ENCODE assay signal across 10 cellular contexts in the genomic region with DNA sequence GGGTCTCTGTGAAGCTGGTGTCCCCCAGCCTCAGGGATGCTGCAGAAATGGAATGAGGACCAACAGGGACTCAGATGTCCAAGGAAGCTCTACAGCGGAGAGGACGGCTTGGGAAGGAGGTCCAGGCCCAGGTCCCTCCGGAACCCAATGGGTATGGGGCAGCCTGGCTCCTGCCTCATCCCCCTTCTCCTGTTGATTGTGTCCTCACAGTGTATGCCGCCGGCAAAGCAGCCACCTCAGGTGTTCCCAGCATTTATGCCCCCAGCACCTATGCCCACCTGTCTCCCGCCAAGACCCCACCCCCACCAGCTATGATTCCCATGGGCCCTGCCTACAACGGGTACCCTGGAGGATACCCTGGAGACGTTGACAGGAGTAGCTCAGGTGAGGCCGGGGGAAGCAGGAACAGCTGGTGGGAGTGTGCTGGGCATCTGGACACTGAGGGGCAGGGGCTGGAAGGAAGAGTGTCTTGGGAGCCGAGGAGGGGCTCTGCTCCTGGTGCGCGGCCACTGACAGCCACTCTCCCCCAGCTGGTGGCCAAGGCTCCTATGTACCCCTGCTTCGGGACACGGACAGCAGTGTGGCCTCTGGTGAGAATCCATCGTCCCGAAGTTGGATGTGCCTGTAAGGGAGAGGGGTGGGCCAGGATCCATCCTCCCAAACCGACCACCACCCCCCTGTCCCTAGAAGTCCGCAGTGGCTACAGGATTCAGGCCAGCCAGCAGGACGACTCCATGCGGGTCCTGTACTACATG. TPM values are rescaled to one million over a fixed set of nuclear protein-coding genes. Genes with fewer than 3 reads are reported as not detected.
DNase-seq lines count a peak whose midpoint lies in the region; ATAC-seq and TF ChIP-seq lines count a peak whose summit lies in the region.
"Had no signal": no experiment of that assay in that cellular context is flagged by ENCODE, and none has a peak within 500 bp of the region (broad histone marks: within the 10 kb centered on the region; RNA-seq: fewer than 3 reads in every experiment).

No MANE protein-coding gene starts in this region.

- 79 to 84% methylated on average over 20 of the region's 20 CpGs for WGBS in esophagus, 2 donors
- 61 to 78% (median 71%) methylated on average over 19 to 20 of the region's 20 CpGs for WGBS in ovary, 3 donors

- H3K4me3 ChIP-seq in Caco-2 (ENCODE audit: low read depth, low read length) (no peak overlapping the region), SJSA1 (peak overlapping the region; percentile 85), esophagus (ENCODE audit: low read depth in 1 of 2, low read length in 2 of 2) (peak overlapping the region; percentile 76 to 95), ovary (peak overlapping the region; percentile 73)

- H3K27me3 ChIP-seq in Caco-2 (replicated peaks; ENCODE audit: control insufficient read depth, insufficient read depth, low read length) (no peaks in the 10 kb centered on the region), SJSA1 (replicated peaks) (peaks cover 12% of the 10 kb centered on the region), esophagus (ENCODE audit: control insufficient read depth in 1 of 2, insufficient read depth in 2 of 2, low read length in 2 of 2) (no peaks in the 10 kb centered on the region), ovary (no peaks in the 10 kb centered on the region)

- no peaks in the 10 kb centered on the region for H3K4me1 Mint-ChIP-seq in Caco-2 (ENCODE audit: low read depth, unreplicated experiment)

- H3K36me3 ChIP-seq in Caco-2 (ENCODE audit: control insufficient read depth, insufficient read depth, low read length) (peaks cover 11% of the 10 kb centered on the region), SJSA1 (peaks cover 28% of the 10 kb centered on the region), esophagus (ENCODE audit: control insufficient read depth in 2 of 2, insufficient read depth in 2 of 2, low read length in 1 of 2) (peaks cover under 1 to 20% of the 10 kb centered on the region in 2 donors), ovary (no peaks in the 10 kb centered on the region)

- POLR2A ChIA-PET in Caco-2 (lab: Charles Lee), result no interaction called here

- H3K9me3 ChIP-seq in Caco-2, result no peaks in the 10 kb centered on the region
- H3K9me3 ChIP-seq in SJSA1 (replicated peaks), result no peaks in the 10 kb centered on the region
- no peaks in the 10 kb centered on the region for H3K9me3 ChIP-seq in esophagus (ENCODE audit: control insufficient read depth in 2 of 2, insufficient read depth in 1 of 2, low read depth in 1 of 2, low read length in 1 of 2)
- no peaks in the 10 kb centered on the region for H3K9me3 ChIP-seq in ovary

- H3K27me3 Mint-ChIP-seq in Caco-2 (ENCODE audit: insufficient read depth, unreplicated experiment), result no peaks in the 10 kb centered on the region

- CTCF ChIA-PET in Caco-2 (lab: Charles Lee), result no interaction called here

- H3K27ac ChIP-seq in SJSA1 (no peak overlapping the region), esophagus (ENCODE audit: low read depth in 2 of 2, low read length in 1 of 2) (peak overlapping the region; percentile 51 to 96), ovary (peak overlapping the region; percentile 94 to 97)

- ATAC-seq in HG03571 (IDR thresholded peaks at IDR 0.05; ENCODE audit: unreplicated experiment), result no peak

- no peak for TF ChIP-seq CTCF in Caco-2 (IDR thresholded peaks at IDR 0.05; ENCODE audit: insufficient read depth in 1 of 2, low read depth in 1 of 2, low read length in 1 of 2, severe bottlenecking in 1 of 2, unreplicated experiment in 1 of 2)
- TF ChIP-seq CTCF in ovary (IDR thresholded peaks at IDR 0.05), result no peak

- H3K36me3 Mint-ChIP-seq in Caco-2 (ENCODE audit: insufficient read depth, unreplicated experiment), result peaks cover 96% of the 10 kb centered on the region

- H3K4me1 ChIP-seq in Caco-2, result peaks cover 10% of the 10 kb centered on the region
- H3K4me1 ChIP-seq in SJSA1 (replicated peaks), result peaks cover 18% of the 10 kb centered on the region
- peaks cover 0 to 12% of the 10 kb centered on the region in 2 donors for H3K4me1 ChIP-seq in esophagus (ENCODE audit: control insufficient read depth in 2 of 2, insufficient read depth in 2 of 2, low read length in 1 of 2)
- H3K4me1 ChIP-seq in ovary (ENCODE audit: insufficient read depth), result peaks cover 16% of the 10 kb centered on the region

- peak in 1 of 2 experiments; percentile 37 for DNase-seq in Caco-2
- DNase-seq in SJSA1 (ENCODE audit: low read depth in 1 of 2, low spot score in 2 of 2), result peak in 1 of 2 experiments; percentile 28
- DNase-seq in ovary, result peak; percentile 33 to 58 (median 46)
- no peak for DNase-seq in cerebellar nuclear complex (lab: John Stamatoyannopoulos, UW)
- DNase-seq in SW 1271 (lab: John Stamatoyannopoulos, UW), result no peak
- DNase-seq in erythroblast (lab: John Stamatoyannopoulos, UW), result no peak

- no TSS peak for BruUV-seq in Caco-2 (replicated peaks; lab: Mats Ljungman, UMichigan)

- H3K27ac Mint-ChIP-seq in Caco-2 (ENCODE audit: unreplicated experiment), result peak overlapping the region; percentile 4

- TF ChIP-seq EP300 in ovary (IDR thresholded peaks at IDR 0.05), result no peak

- H3K9me3 Mint-ChIP-seq in Caco-2 (ENCODE audit: unreplicated experiment), result no peaks in the 10 kb centered on the region

- peak overlapping the region; percentile 35 for H3K4me3 Mint-ChIP-seq in Caco-2 (ENCODE audit: unreplicated experiment)

- TF ChIP-seq POLR2A in ovary (IDR thresholded peaks at IDR 0.05) (no peak), erythroblast (IDR thresholded peaks at IDR 0.05; ENCODE audit: low read length) (no peak)

- intact Hi-C loops in Caco-2 (cut with micrococcal nuclease; ENCODE audit: unreplicated experiment), result no loop called here
- intact Hi-C loops in ovary (cut with DNase I), result loop anchor here in 3 of 4 donors (5.0 to 10.0 kb wide), 3 partner anchors 124 to 348 kb away; partner anchors contain the start of genes FXYD7 (in 2 of the 3) and HAUS5 (in 1 of the 3)

RNA-seq across cellular contexts. Expression of gene USF2, which starts 2.4 kb away (rescaled TPM):
- total RNA-seq in Caco-2 (2022) (105 and 108 TPM in 2 replicates), ovary (100 to 1,000 TPM; 105 to 218 (median 159) TPM)
- total RNA-seq in SJSA1 (2014; rRNA removed; shearing (Covaris generic)), result 42.9 and 60.3 TPM in 2 replicates
- polyA plus RNA-seq in esophagus (10 to 100 TPM; 74.7 to 97.6 TPM), ovary (100 to 1,000 TPM; 130 to 169 TPM)

RNA-seq across cellular contexts. Expression of gene HAMP, which starts 16.0 kb away (rescaled TPM):
- total RNA-seq in Caco-2 (2022) (not detected in 2 replicates), ovary (1 to 10 TPM in 3 of 7 donors, under 1 TPM in 2, not detected in 2; 0.43 to 4.0 (median 1.3) TPM)
- total RNA-seq in SJSA1 (2014; rRNA removed; shearing (Covaris generic)), result not detected in 2 replicates
- polyA plus RNA-seq in esophagus (under 1 TPM in 1 of 2 donors, not detected in 1; 0.08 TPM), ovary (1 to 10 TPM in 1 of 2 donors, not detected in 1; 1.1 TPM)

RNA-seq across cellular contexts. Expression of gene LSR, which starts 17.5 kb away (rescaled TPM):
- total RNA-seq in Caco-2 (2022) (172 and 197 TPM in 2 replicates), ovary (10 to 100 TPM in 4 of 7 donors, 1 to 10 TPM in 3; 7.2 to 69.8 (median 12.9) TPM)
- total RNA-seq in SJSA1 (2014; rRNA removed; shearing (Covaris generic)), result 2.0 TPM in 1 of 2 replicates, not detected in the other
- polyA plus RNA-seq in esophagus (10 to 100 TPM; 39.0 to 63.5 TPM), ovary (10 to 100 TPM in 1 of 2 donors, 1 to 10 TPM in 1; 3.3 to 13.4 TPM)

RNA-seq across cellular contexts. Expression of gene MAG, which starts 25.6 kb away (rescaled TPM):
- total RNA-seq in Caco-2 (2022) (0.41 TPM in 1 of 2 replicates, not detected in the other), ovary (100 to 1,000 TPM in 3 of 7 donors, 10 to 100 TPM in 4; 58.0 to 146 (median 94.2) TPM)
- total RNA-seq in SJSA1 (2014; rRNA removed; shearing (Covaris generic)), result 0.50 TPM in 1 of 2 replicates, not detected in the other
- polyA plus RNA-seq in esophagus (not detected), ovary (100 to 1,000 TPM in 1 of 2 donors, 1 to 10 TPM in 1; 1.1 to 106 TPM)
- total RNA-seq: mononuclear cell had no signal

RNA-seq across cellular contexts. Expression of gene FAM187B, which starts 37.8 kb away (rescaled TPM):
- total RNA-seq in Caco-2 (2022) (not detected in 2 replicates), ovary (not detected)
- total RNA-seq in SJSA1 (2014; rRNA removed; shearing (Covaris generic)), result not detected in 2 replicates
- polyA plus RNA-seq in esophagus (under 1 TPM in 1 of 2 donors, not detected in 1; 0.08 TPM), ovary (under 1 TPM in 1 of 2 donors, not detected in 1; 0.06 TPM)
- total RNA-seq: T-helper 2 cell treated with Interferon-gamma antibody and Interleukin-4, amounts not matched to agents 100 ng/mL and 5 ng/mL, for 36 hours had no signal

Comparison
In these comparisons a context has a peak if more than half of its experiments do, and no peak if none do; other contexts are left out.
1. DNase-seq: peak in ovary (5 of 5); none in cerebellar nuclear complex (0 of 2), SW 1271 (0 of 2) and erythroblast (0 of 2).